Comparison of ENCODE assay signal across 21 cellular contexts in the genomic region with DNA sequence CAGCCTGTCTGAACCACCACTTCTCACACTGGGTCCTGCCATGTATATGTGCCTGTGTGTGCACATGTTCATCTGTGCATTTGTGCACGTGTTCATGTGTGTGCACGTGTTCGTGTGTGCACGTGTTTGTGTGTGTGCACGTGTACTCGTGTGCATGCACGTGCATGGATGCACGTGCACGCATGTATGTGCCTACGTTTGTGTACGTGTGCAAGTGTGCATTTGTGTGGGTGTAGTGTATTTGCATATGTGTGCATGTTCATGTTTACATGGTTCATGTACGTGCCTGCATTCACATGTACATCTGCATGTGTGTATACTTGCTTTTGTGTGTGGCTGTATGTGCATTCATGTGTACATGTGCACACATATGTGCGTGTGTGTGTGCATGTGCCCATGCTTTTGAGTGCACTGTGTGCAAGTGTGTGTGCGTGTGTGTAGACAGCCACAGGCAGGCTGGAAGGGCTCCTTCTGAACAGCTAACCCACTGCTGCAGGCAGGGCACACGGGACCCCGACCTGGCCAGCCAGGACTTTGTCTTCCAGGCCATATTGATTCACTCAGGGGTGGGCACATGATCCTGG.
"Had no signal": no experiment of that assay in that cellular context is flagged by ENCODE, and none has a peak within 500 bp of the region (broad histone marks: within the 10 kb centered on the region; RNA-seq: fewer than 3 reads in every experiment).

No MANE protein-coding gene starts in this region.

- H3K4me3 ChIP-seq: breast epithelium, colonic mucosa, heart left ventricle, sigmoid colon, smooth muscle cell, transverse colon, vagina had no signal

- H3K27ac ChIP-seq: breast epithelium, colonic mucosa, heart left ventricle, sigmoid colon, transverse colon, vagina, WERI-Rb-1 had no signal

- FAIRE-seq: TTC549 had no signal

- H3K4me3 Mint-ChIP-seq: activated naive CD8-positive, alpha-beta T cell treated with anti-CD3 and anti-CD28 coated beads for 36 hours; nephron progenitor cell; stimulated activated naive B cell treated with anti-CD40 and anti-IgM and Interleukin-4, amounts not matched to agents 10 μg/mL and 1 μg/mL and 100 μg/mL, for 72 hours; T-helper 2 cell treated with Interferon-gamma antibody and Interleukin-4, amounts not matched to agents 5 μg/mL and 100 μg/mL, for 36 hours had no signal

- H3K9me3 Mint-ChIP-seq: activated naive CD8-positive, alpha-beta T cell treated with anti-CD3 and anti-CD28 coated beads for 36 hours; nephron progenitor cell; stimulated activated naive B cell treated with anti-CD40 and anti-IgM and Interleukin-4, amounts not matched to agents 10 μg/mL and 1 μg/mL and 100 μg/mL, for 72 hours; T-helper 2 cell treated with Interferon-gamma antibody and Interleukin-4, amounts not matched to agents 5 μg/mL and 100 μg/mL, for 36 hours had no signal

- ATAC-seq: heart left ventricle; left cardiac atrium; stimulated activated naive B cell treated with anti-CD40 and anti-IgM and Interleukin-4, amounts not matched to agents 10 μg/mL and 1 μg/mL and 100 μg/mL, for 72 hours had no signal

- H3K27me3 ChIP-seq: breast epithelium, colonic mucosa, heart left ventricle, sigmoid colon, transverse colon, vagina had no signal

- H3K9me3 ChIP-seq: breast epithelium, colonic mucosa, heart left ventricle, sigmoid colon, transverse colon, vagina had no signal

- H3K4me2 ChIP-seq: smooth muscle cell had no signal

- DNase-seq: activated CD4-positive, alpha-beta T cell treated with anti-CD3 and anti-CD28 coated beads for 1 hour; activated naive CD4-positive, alpha-beta T cell treated with Interleukin-2 at 50 U/mL for 16 hours; activated naive CD8-positive, alpha-beta T cell treated with anti-CD3 and anti-CD28 coated beads for 36 hours; activated T-cell treated with anti-CD3 and anti-CD28 coated beads, Interleukin-2, amount 50 U/mL, for 48 hours; colonic mucosa; heart left ventricle; islet precursor cell; left cardiac atrium; nephron progenitor cell; posterior cingulate gyrus; sigmoid colon; stimulated activated CD4-positive, alpha-beta T cell treated with anti-CD3 and anti-CD28 coated beads, Interleukin-15, amount 100 ng/mL, for 24 hours; stimulated activated CD8-positive, alpha-beta memory T cell treated with anti-CD3 and anti-CD28 coated beads, Interleukin-4, amount 100 ng/mL, for 48 hours; stimulated activated naive B cell treated with anti-CD40 and anti-IgM and Interleukin-4, amounts not matched to agents 10 μg/mL and 1 μg/mL and 100 μg/mL, for 72 hours; transverse colon; WERI-Rb-1 had no signal

- H3K4me1 ChIP-seq: breast epithelium, colonic mucosa, heart left ventricle, vagina had no signal

- H3K36me3 ChIP-seq: breast epithelium, WERI-Rb-1 had no signal

- H3K27me3 Mint-ChIP-seq: activated naive CD8-positive, alpha-beta T cell treated with anti-CD3 and anti-CD28 coated beads for 36 hours; stimulated activated naive B cell treated with anti-CD40 and anti-IgM and Interleukin-4, amounts not matched to agents 10 μg/mL and 1 μg/mL and 100 μg/mL, for 72 hours had no signal

- H3K4me1 Mint-ChIP-seq: activated naive CD8-positive, alpha-beta T cell treated with anti-CD3 and anti-CD28 coated beads for 36 hours; nephron progenitor cell; stimulated activated naive B cell treated with anti-CD40 and anti-IgM and Interleukin-4, amounts not matched to agents 10 μg/mL and 1 μg/mL and 100 μg/mL, for 72 hours had no signal

- H3K27ac Mint-ChIP-seq: activated naive CD8-positive, alpha-beta T cell treated with anti-CD3 and anti-CD28 coated beads for 36 hours; nephron progenitor cell; T-helper 2 cell treated with Interferon-gamma antibody and Interleukin-4, amounts not matched to agents 5 μg/mL and 100 μg/mL, for 36 hours had no signal
